In genomic region chr3:65537109-65537508, GRCh38 we compare ENCODE assay signal across 3 cellular contexts.
TF ChIP-seq lines count a peak whose summit lies in the region.

No MANE protein-coding gene starts in this region.

TF ChIP-seq in SK-N-SH treated with all-trans-retinoic acid at 6 μM for 48 hours, 23 proteins besides CTCF, POLR2A, EP300 and RAD21 (continued from another document):
- TF ChIP-seq, protein P1, sequence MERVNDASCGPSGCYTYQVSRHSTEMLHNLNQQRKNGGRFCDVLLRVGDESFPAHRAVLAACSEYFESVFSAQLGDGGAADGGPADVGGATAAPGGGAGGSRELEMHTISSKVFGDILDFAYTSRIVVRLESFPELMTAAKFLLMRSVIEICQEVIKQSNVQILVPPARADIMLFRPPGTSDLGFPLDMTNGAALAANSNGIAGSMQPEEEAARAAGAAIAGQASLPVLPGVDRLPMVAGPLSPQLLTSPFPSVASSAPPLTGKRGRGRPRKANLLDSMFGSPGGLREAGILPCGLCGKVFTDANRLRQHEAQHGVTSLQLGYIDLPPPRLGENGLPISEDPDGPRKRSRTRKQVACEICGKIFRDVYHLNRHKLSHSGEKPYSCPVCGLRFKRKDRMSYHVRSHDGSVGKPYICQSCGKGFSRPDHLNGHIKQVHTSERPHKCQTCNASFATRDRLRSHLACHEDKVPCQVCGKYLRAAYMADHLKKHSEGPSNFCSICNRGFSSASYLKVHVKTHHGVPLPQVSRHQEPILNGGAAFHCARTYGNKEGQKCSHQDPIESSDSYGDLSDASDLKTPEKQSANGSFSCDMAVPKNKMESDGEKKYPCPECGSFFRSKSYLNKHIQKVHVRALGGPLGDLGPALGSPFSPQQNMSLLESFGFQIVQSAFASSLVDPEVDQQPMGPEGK (CRISPR knock-in tag; IDR thresholded peaks at IDR 0.05; ENCODE audit: borderline replicate concordance): no peak
- TF ChIP-seq ZFP3 (CRISPR knock-in tag; IDR thresholded peaks at IDR 0.05): peak; percentile 93
- TF ChIP-seq, protein P2, sequence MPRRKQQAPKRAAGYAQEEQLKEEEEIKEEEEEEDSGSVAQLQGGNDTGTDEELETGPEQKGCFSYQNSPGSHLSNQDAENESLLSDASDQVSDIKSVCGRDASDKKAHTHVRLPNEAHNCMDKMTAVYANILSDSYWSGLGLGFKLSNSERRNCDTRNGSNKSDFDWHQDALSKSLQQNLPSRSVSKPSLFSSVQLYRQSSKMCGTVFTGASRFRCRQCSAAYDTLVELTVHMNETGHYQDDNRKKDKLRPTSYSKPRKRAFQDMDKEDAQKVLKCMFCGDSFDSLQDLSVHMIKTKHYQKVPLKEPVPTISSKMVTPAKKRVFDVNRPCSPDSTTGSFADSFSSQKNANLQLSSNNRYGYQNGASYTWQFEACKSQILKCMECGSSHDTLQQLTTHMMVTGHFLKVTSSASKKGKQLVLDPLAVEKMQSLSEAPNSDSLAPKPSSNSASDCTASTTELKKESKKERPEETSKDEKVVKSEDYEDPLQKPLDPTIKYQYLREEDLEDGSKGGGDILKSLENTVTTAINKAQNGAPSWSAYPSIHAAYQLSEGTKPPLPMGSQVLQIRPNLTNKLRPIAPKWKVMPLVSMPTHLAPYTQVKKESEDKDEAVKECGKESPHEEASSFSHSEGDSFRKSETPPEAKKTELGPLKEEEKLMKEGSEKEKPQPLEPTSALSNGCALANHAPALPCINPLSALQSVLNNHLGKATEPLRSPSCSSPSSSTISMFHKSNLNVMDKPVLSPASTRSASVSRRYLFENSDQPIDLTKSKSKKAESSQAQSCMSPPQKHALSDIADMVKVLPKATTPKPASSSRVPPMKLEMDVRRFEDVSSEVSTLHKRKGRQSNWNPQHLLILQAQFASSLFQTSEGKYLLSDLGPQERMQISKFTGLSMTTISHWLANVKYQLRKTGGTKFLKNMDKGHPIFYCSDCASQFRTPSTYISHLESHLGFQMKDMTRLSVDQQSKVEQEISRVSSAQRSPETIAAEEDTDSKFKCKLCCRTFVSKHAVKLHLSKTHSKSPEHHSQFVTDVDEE (CRISPR knock-in tag; IDR thresholded peaks at IDR 0.05): no peak
- no peak for TF ChIP-seq ARNTL (CRISPR knock-in tag; IDR thresholded peaks at IDR 0.05; ENCODE audit: borderline replicate concordance, low read depth)

TF ChIP-seq in SK-N-SH, 30 proteins besides CTCF, POLR2A, EP300 and RAD21:
- TF ChIP-seq, protein P3, sequence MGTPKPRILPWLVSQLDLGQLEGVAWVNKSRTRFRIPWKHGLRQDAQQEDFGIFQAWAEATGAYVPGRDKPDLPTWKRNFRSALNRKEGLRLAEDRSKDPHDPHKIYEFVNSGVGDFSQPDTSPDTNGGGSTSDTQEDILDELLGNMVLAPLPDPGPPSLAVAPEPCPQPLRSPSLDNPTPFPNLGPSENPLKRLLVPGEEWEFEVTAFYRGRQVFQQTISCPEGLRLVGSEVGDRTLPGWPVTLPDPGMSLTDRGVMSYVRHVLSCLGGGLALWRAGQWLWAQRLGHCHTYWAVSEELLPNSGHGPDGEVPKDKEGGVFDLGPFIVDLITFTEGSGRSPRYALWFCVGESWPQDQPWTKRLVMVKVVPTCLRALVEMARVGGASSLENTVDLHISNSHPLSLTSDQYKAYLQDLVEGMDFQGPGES (IDR thresholded peaks at IDR 0.05; ENCODE audit: low read depth, low read length): no peak
- no peak for TF ChIP-seq ELF1 (IDR thresholded peaks at IDR 0.05)
- TF ChIP-seq TCF12 (IDR thresholded peaks at IDR 0.05): no peak
- TF ChIP-seq MEF2A (IDR thresholded peaks at IDR 0.05; ENCODE audit: borderline replicate concordance, low read depth): no peak
- no peak for TF ChIP-seq TAF1 (IDR thresholded peaks at IDR 0.05; ENCODE audit: borderline replicate concordance, low read depth, low read length)
- no peak for TF ChIP-seq MXI1 (IDR thresholded peaks at IDR 0.05; ENCODE audit: low read depth, low read length)
- TF ChIP-seq FOSL2 (IDR thresholded peaks at IDR 0.05; ENCODE audit: borderline replicate concordance, low read depth): no peak
- no peak for TF ChIP-seq ZBTB33 (IDR thresholded peaks at IDR 0.05; ENCODE audit: borderline replicate concordance, low read depth)
- no peak for TF ChIP-seq YY1 (IDR thresholded peaks at IDR 0.05; ENCODE audit: low read depth)
- TF ChIP-seq CHD2 (IDR thresholded peaks at IDR 0.05; ENCODE audit: low read length, partially characterized antibody): no peak
- no peak for TF ChIP-seq RFX5 (IDR thresholded peaks at IDR 0.05; ENCODE audit: low read length)
- TF ChIP-seq FOXM1 (IDR thresholded peaks at IDR 0.05; ENCODE audit: low read depth): no peak
- TF ChIP-seq, protein P4, sequence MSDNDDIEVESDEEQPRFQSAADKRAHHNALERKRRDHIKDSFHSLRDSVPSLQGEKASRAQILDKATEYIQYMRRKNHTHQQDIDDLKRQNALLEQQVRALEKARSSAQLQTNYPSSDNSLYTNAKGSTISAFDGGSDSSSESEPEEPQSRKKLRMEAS (IDR thresholded peaks at IDR 0.05; ENCODE audit: low read depth): no peak
- no peak for TF ChIP-seq POLR2AphosphoS5 (IDR thresholded peaks at IDR 0.05; ENCODE audit: low read depth, low read length)
- no peak for TF ChIP-seq TEAD4 (IDR thresholded peaks at IDR 0.05; ENCODE audit: borderline replicate concordance, insufficient read depth)
- no peak for TF ChIP-seq NFIC (IDR thresholded peaks at IDR 0.05; ENCODE audit: borderline replicate concordance)
- no peak for TF ChIP-seq RXRA (IDR thresholded peaks at IDR 0.05; ENCODE audit: borderline replicate concordance, low read depth)
TF ChIP-seq in SK-N-SH: peak in this region for 0.

TF ChIP-seq in H1, 55 proteins besides CTCF, POLR2A, EP300 and RAD21 (continued from another document):
- no peak for TF ChIP-seq SUZ12 (IDR thresholded peaks at IDR 0.05; ENCODE audit: low read length)
